In genomic region chr20:17797579-17797978, GRCh38 we compare ENCODE assay signal across 6 cellular contexts.
"Had no signal": no experiment of that assay in that cellular context is flagged by ENCODE, and none has a peak within 500 bp of the region (broad histone marks: within the 10 kb centered on the region; RNA-seq: fewer than 3 reads in every experiment).

No MANE protein-coding gene starts in this region.

- ATAC-seq: GM23338, K562 had no signal

- DNase-seq: H9, HCEC 1CT had no signal

- H3K4me3 ChIP-seq: GM23338, K562 had no signal

- FAIRE-seq: H1, H54, K562 had no signal

- H3K27ac Mint-ChIP-seq: GM23338, H9 had no signal

- H3K4me1 Mint-ChIP-seq: H9 had no signal

- H3K4me3 Mint-ChIP-seq: GM23338, H9 had no signal

- H2AFZ ChIP-seq: GM23338 had no signal

- H3K4me2 ChIP-seq: GM23338 had no signal
